Comparison of ENCODE assay signal across 23 cellular contexts in the genomic region with DNA sequence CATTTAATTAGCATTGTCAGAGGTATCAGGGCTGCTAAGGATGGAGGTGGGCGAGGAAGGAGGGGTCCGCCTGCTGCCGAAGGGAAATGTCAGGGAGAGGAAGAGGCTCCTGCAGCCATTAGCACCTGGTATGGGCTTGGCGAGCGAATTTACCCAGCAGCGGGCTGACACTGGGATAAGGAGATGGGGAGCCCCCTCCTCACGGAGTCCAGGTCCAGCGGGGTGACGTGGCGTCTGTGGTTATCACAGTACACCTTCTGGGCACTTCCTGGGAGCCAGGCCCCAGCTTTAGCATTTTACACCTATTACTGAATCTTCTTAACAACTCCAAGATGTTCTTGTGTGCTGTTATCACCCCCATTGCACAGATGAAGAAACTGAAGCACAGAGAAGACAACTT.
DNase-seq lines count a peak whose midpoint lies in the region; ATAC-seq and TF ChIP-seq lines count a peak whose summit lies in the region.
"Had no signal": no experiment of that assay in that cellular context is flagged by ENCODE, and none has a peak within 500 bp of the region (broad histone marks: within the 10 kb centered on the region; RNA-seq: fewer than 3 reads in every experiment).

No MANE protein-coding gene starts in this region.

- H3F3A ChIP-seq in neural cell (ENCODE audit: insufficient read depth, low read length, poor library complexity, severe bottlenecking), result peaks cover 6% of the 10 kb centered on the region

- peaks cover 16 to 26% of the 10 kb centered on the region in 2 donors for H3K27me3 Mint-ChIP-seq in stimulated activated naive B cell treated with anti-CD40 and anti-IgM and Interleukin-4, amounts not matched to agents 10 μg/mL and 1 μg/mL and 100 μg/mL, for 72 hours

- TF ChIP-seq CTCF in dorsolateral prefrontal cortex (IDR thresholded peaks at IDR 0.05 in 54 of 56, conservative IDR thresholded peaks at IDR 0.05 in 2 of 56; ENCODE audit: low read depth in 1 of 56, partially characterized antibody in 56 of 56) (no peak), neural cell (IDR thresholded peaks at IDR 0.05; ENCODE audit: poor library complexity, severe bottlenecking) (no peak)

- H4K20me1 ChIP-seq in neural cell (ENCODE audit: insufficient read depth), result no peaks in the 10 kb centered on the region
- H4K20me1 ChIP-seq: BLaER1 had no signal

- no peaks in the 10 kb centered on the region for H3K4me1 Mint-ChIP-seq in stimulated activated naive B cell treated with anti-CD40 and anti-IgM and Interleukin-4, amounts not matched to agents 10 μg/mL and 1 μg/mL and 100 μg/mL, for 72 hours
- H3K4me1 Mint-ChIP-seq: B cell had no signal

- no peaks in the 10 kb centered on the region for H3K79me2 ChIP-seq in neural cell (replicated peaks; ENCODE audit: insufficient read depth, low read length)

- no peaks in the 10 kb centered on the region for H3K9me2 ChIP-seq in neural cell (ENCODE audit: insufficient read depth, low read length)

- H2AFZ ChIP-seq in neural cell (ENCODE audit: low read depth, low read length), result no peak overlapping the region
- H2AFZ ChIP-seq: GM23338 had no signal

- no peaks in the 10 kb centered on the region for H3K36me3 ChIP-seq in neural cell (ENCODE audit: insufficient read depth, low read length)
- H3K36me3 ChIP-seq: BLaER1, HAP-1 had no signal

- no peak overlapping the region for H3K4me3 Mint-ChIP-seq in stimulated activated naive B cell treated with anti-CD40 and anti-IgM and Interleukin-4, amounts not matched to agents 10 μg/mL and 1 μg/mL and 100 μg/mL, for 72 hours
- H3K4me3 Mint-ChIP-seq: B cell; CD4-positive, CD25-positive, alpha-beta regulatory T cell; CD8-positive, alpha-beta T cell; GM23338; HFFc6 had no signal

- no peak for ATAC-seq in Right ventricle myocardium inferior
- no peak for ATAC-seq in stimulated activated naive B cell treated with anti-CD40 and anti-IgM and Interleukin-4, amounts not matched to agents 10 μg/mL and 1 μg/mL and 100 μg/mL, for 72 hours (replicated peaks)
- ATAC-seq in GM21423 (IDR thresholded peaks at IDR 0.05; ENCODE audit: unreplicated experiment), result no peak
- ATAC-seq: CD8-positive, alpha-beta T cell; GM12878 had no signal

- no peaks in the 10 kb centered on the region for H3K9me3 ChIP-seq in neural cell (ENCODE audit: low read length)
- H3K9me3 ChIP-seq: BLaER1, Caco-2, HAP-1 had no signal

- no peak overlapping the region for H3K4me2 ChIP-seq in neural cell (ENCODE audit: low read length)
- H3K4me2 ChIP-seq: BLaER1, GM23338 had no signal

- intact Hi-C loops in Right ventricle myocardium inferior (cut with DNase I), result no loop called here
- intact Hi-C loops in cardiac septum (cut with DNase I), result no loop called here
- intact Hi-C loops in dorsolateral prefrontal cortex (cut with DNase I), result loop anchor here (5.0 to 10.0 kb wide), 2 partner anchors 85 to 158 kb away; a partner anchor contains a TSS

- no peak overlapping the region for H3K4me3 ChIP-seq in dorsolateral prefrontal cortex
- no peak overlapping the region for H3K4me3 ChIP-seq in neural cell (ENCODE audit: low read length)
- H3K4me3 ChIP-seq: BLaER1, GM12878, GM23338, HAP-1 had no signal

- TF ChIP-seq EP300 in neural cell (conservative IDR thresholded peaks at IDR 0.05; ENCODE audit: poor library complexity, severe bottlenecking), result no peak

- no peaks in the 10 kb centered on the region for H3K9me3 Mint-ChIP-seq in stimulated activated naive B cell treated with anti-CD40 and anti-IgM and Interleukin-4, amounts not matched to agents 10 μg/mL and 1 μg/mL and 100 μg/mL, for 72 hours
- H3K9me3 Mint-ChIP-seq: CD8-positive, alpha-beta T cell; GM23338; HFFc6 had no signal

- peak overlapping the region; percentile 4 for H3K9ac ChIP-seq in neural cell (ENCODE audit: low read length)
- H3K9ac ChIP-seq: BLaER1 had no signal

- H3K27me3 ChIP-seq in dorsolateral prefrontal cortex, result no peaks in the 10 kb centered on the region
- no peaks in the 10 kb centered on the region for H3K27me3 ChIP-seq in neural cell (ENCODE audit: insufficient read depth, low read depth, low read length)

- peak overlapping the region; percentile 63 for H3K27ac Mint-ChIP-seq in stimulated activated naive B cell treated with anti-CD40 and anti-IgM and Interleukin-4, amounts not matched to agents 10 μg/mL and 1 μg/mL and 100 μg/mL, for 72 hours
- H3K27ac Mint-ChIP-seq: B cell; CD4-positive, CD25-positive, alpha-beta regulatory T cell; CD8-positive, alpha-beta T cell; GM23338; HFFc6 had no signal

- H3K27ac ChIP-seq in dorsolateral prefrontal cortex, result peak overlapping the region in 39 of 59 donors; percentile 2 to 79 (median 46)
- peak overlapping the region; percentile 46 for H3K27ac ChIP-seq in neural cell (ENCODE audit: low read length)
- H3K27ac ChIP-seq: 22Rv1, BLaER1, C4-2B had no signal

- TF ChIP-seq RAD21 in neural cell (conservative IDR thresholded peaks at IDR 0.05), result no peak

- no peaks in the 10 kb centered on the region for H3K36me3 Mint-ChIP-seq in stimulated activated naive B cell treated with anti-CD40 and anti-IgM and Interleukin-4, amounts not matched to agents 10 μg/mL and 1 μg/mL and 100 μg/mL, for 72 hours
- H3K36me3 Mint-ChIP-seq: CD4-positive, CD25-positive, alpha-beta regulatory T cell; CD8-positive, alpha-beta T cell had no signal

- DNase-seq in Right ventricle myocardium inferior (ENCODE audit: missing footprints), result peak; percentile 44
- no peak for DNase-seq in cardiac septum (ENCODE audit: low spot score)
- DNase-seq in dorsolateral prefrontal cortex, result no peak
- DNase-seq in stimulated activated naive B cell treated with anti-CD40 and anti-IgM and Interleukin-4, amounts not matched to agents 10 μg/mL and 1 μg/mL and 100 μg/mL, for 72 hours, result no peak
- no peak for DNase-seq in cerebellar cortex (ENCODE audit: low spot score)
- DNase-seq in SIG-M5 treated with dmso at 0.1 percent for 504 hours (lab: John Stamatoyannopoulos, UW; ENCODE audit: unreplicated experiment), result no peak
- DNase-seq: Caco-2; CD4-positive, CD25-positive, alpha-beta regulatory T cell; CD8-positive, alpha-beta T cell; DMS 273 treated with DMSO at 0.1 percent for 48 hours; DMS79; EL; GDM1; HFFc6 had no signal

TF ChIP-seq in neural cell, 6 proteins besides CTCF, POLR2A, EP300 and RAD21:
- TF ChIP-seq EZH2 (IDR thresholded peaks at IDR 0.05; ENCODE audit: borderline replicate concordance, insufficient read depth, low read length, poor library complexity, severe bottlenecking) (no peak), POLR2AphosphoS5 (IDR thresholded peaks at IDR 0.05) (no peak)
- TF ChIP-seq, protein P1, sequence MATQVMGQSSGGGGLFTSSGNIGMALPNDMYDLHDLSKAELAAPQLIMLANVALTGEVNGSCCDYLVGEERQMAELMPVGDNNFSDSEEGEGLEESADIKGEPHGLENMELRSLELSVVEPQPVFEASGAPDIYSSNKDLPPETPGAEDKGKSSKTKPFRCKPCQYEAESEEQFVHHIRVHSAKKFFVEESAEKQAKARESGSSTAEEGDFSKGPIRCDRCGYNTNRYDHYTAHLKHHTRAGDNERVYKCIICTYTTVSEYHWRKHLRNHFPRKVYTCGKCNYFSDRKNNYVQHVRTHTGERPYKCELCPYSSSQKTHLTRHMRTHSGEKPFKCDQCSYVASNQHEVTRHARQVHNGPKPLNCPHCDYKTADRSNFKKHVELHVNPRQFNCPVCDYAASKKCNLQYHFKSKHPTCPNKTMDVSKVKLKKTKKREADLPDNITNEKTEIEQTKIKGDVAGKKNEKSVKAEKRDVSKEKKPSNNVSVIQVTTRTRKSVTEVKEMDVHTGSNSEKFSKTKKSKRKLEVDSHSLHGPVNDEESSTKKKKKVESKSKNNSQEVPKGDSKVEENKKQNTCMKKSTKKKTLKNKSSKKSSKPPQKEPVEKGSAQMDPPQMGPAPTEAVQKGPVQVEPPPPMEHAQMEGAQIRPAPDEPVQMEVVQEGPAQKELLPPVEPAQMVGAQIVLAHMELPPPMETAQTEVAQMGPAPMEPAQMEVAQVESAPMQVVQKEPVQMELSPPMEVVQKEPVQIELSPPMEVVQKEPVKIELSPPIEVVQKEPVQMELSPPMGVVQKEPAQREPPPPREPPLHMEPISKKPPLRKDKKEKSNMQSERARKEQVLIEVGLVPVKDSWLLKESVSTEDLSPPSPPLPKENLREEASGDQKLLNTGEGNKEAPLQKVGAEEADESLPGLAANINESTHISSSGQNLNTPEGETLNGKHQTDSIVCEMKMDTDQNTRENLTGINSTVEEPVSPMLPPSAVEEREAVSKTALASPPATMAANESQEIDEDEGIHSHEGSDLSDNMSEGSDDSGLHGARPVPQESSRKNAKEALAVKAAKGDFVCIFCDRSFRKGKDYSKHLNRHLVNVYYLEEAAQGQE (IDR thresholded peaks at IDR 0.05; ENCODE audit: borderline replicate concordance), result no peak

Comparison
In these comparisons a context has a peak if more than half of its experiments do, and no peak if none do; other contexts are left out.
1. intact Hi-C loops: an anchor here in dorsolateral prefrontal cortex (5.0 to 10.0 kb wide); none called in Right ventricle myocardium inferior and cardiac septum.